ENCODE assay signal across 11 cellular contexts in the genomic region with DNA sequence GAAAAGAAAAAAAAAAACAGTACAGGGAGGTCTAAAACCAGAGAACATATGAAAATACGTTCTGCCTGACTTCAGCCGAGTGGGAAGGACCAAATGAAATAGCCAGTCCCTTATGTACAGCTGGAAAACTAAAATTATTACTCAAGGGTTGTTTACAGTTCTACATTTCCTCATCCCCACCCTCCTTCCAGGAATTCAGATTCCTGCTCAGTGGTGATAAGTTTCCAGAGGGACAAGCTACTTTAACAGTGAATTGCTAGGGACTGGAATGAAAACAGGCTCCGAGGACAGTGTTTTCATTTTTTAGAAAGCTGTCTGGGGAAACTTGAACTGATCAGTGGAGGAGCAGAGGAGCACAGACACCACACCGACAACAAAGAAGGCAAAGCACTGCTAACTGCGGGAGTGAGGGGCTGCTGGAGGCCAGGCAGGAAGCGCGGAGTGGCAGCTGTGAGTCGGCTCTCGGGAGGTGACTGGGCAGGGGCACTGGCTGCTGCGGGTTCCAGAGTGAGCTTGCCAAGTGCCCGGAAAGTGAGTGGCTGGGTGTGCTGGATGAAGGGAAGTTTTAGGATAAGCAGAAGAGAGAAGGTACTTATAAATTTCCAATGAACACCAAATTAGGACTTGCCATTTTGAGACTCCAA.
DNase-seq lines count a peak whose midpoint lies in the region; ATAC-seq, FAIRE-seq and TF ChIP-seq lines count a peak whose summit lies in the region.
"Had no signal": no experiment of that assay in that cellular context is flagged by ENCODE, and none has a peak within 500 bp of the region (broad histone marks: within the 10 kb centered on the region; RNA-seq: fewer than 3 reads in every experiment).

No MANE protein-coding gene starts in this region.

- H3K9me3 ChIP-seq in kidney (ENCODE audit: control insufficient read depth in 1 of 2, low read length in 2 of 2) (no peaks in the 10 kb centered on the region), gastrocnemius medialis (no peaks in the 10 kb centered on the region)

- in situ Hi-C loops in gastrocnemius medialis (cut with MboI; ENCODE audit: low sequenced_read_pairs in 4 of 4) = loop anchor here in 2 of 4 donors (10.0 kb wide), 2 partner anchors 365 to 445 kb away; no protein-coding TSS in a partner anchor

- intact Hi-C loops in kidney (cut with DNase I) = loop anchor here (10.0 kb wide), 2 partner anchors 365 to 435 kb away; no protein-coding TSS in a partner anchor
- intact Hi-C loops in gastrocnemius medialis (cut with DNase I; ENCODE audit: low total_unique reads) = loop anchor here (5.0 kb wide), 1 partner anchor 447 kb away; no protein-coding TSS in a partner anchor

- H3K27ac ChIP-seq in kidney (ENCODE audit: low read depth in 2 of 2, low read length in 2 of 2) = peak overlapping the region; percentile 16 to 83
- peak overlapping the region; percentile 67 to 77 (median 72) for H3K27ac ChIP-seq in gastrocnemius medialis

- H3K36me3 ChIP-seq in kidney (ENCODE audit: control insufficient read depth in 1 of 2, insufficient read depth in 2 of 2, low read length in 2 of 2) (peaks cover 42 to 51% of the 10 kb centered on the region in 2 donors), gastrocnemius medialis (peaks cover 4 to 41% of the 10 kb centered on the region in 2 donors)

- ATAC-seq in gastrocnemius medialis = peak; percentile 77 to 83
- ATAC-seq in GM21447 (IDR thresholded peaks at IDR 0.05; ENCODE audit: unreplicated experiment) = no peak
- no peak for ATAC-seq in HG03457 (IDR thresholded peaks at IDR 0.05; ENCODE audit: unreplicated experiment)

- FAIRE-seq in kidney (lab: Jason Lieb, UNC) = no peak

- H3K9ac ChIP-seq in kidney (ENCODE audit: low read length in 2 of 2) = no peak overlapping the region

- H3K27me3 ChIP-seq in gastrocnemius medialis = no peaks in the 10 kb centered on the region

- H3K4me3 ChIP-seq in cardiac fibroblast (replicated peaks in 1 of 2; ENCODE audit: low read depth in 2 of 2, low read length in 2 of 2) (peak overlapping the region; percentile 18 to 28), kidney (ENCODE audit: low read length in 2 of 2) (peak overlapping the region in 1 of 2 donors; percentile 2), gastrocnemius medialis (peak overlapping the region in 3 of 4 donors; percentile 38 to 43 (median 38))

- DNase-seq in GM04503 (ENCODE audit: low read depth) (peak; percentile 33), cardiac fibroblast (ENCODE audit: low read depth in 2 of 2) (peak; percentile 48 to 77), kidney (peak; percentile 77), gastrocnemius medialis (no peak), NCI-H2171 (lab: John Stamatoyannopoulos, UW) (no peak)
- no peak for DNase-seq in activated CD4-positive, CD25-positive, alpha-beta regulatory T cell (lab: John Stamatoyannopoulos, UW)
- DNase-seq: DMS 273 treated with DMSO at 0.1 percent for 48 hours; NCI-H187 treated with DMSO at 0.1 percent for 48 hours; stimulated activated CD4-positive, alpha-beta T cell treated with anti-CD3 and anti-CD28 coated beads, Interleukin-15, amount 100 ng/mL, for 24 hours had no signal

- no peak for TF ChIP-seq CTCF in cardiac fibroblast (IDR thresholded peaks at IDR 0.05; ENCODE audit: low read depth, low read length)
- TF ChIP-seq CTCF in kidney (IDR thresholded peaks at IDR 0.05; ENCODE audit: borderline replicate concordance, extremely low read depth, insufficient read depth) = no peak
- TF ChIP-seq CTCF in gastrocnemius medialis (IDR thresholded peaks at IDR 0.05 in 4 of 5, conservative IDR thresholded peaks at IDR 0.05 in 1 of 5) = no peak

- H3K4me1 ChIP-seq in kidney (ENCODE audit: control insufficient read depth in 1 of 2, insufficient read depth in 1 of 2, low read depth in 1 of 2, low read length in 2 of 2) (no peaks in the 10 kb centered on the region), gastrocnemius medialis (peaks cover 19 to 20% of the 10 kb centered on the region in 2 donors)

- peak in 1 of 2 donors; percentile 19 for TF ChIP-seq POLR2A in gastrocnemius medialis (IDR thresholded peaks at IDR 0.05)

Comparison
In these comparisons a context has a peak if more than half of its experiments do, and no peak if none do; other contexts are left out.
1. DNase-seq: peak in GM04503 (single experiment), cardiac fibroblast (2 of 2) and kidney (single experiment); none in gastrocnemius medialis (0 of 2), NCI-H2171 (single experiment) and activated CD4-positive, CD25-positive, alpha-beta regulatory T cell (0 of 4).
2. ATAC-seq: peak in gastrocnemius medialis (2 of 2); none in GM21447 (single experiment) and HG03457 (single experiment).